8 cellular contexts compared by ENCODE assay signal in the genomic region with DNA sequence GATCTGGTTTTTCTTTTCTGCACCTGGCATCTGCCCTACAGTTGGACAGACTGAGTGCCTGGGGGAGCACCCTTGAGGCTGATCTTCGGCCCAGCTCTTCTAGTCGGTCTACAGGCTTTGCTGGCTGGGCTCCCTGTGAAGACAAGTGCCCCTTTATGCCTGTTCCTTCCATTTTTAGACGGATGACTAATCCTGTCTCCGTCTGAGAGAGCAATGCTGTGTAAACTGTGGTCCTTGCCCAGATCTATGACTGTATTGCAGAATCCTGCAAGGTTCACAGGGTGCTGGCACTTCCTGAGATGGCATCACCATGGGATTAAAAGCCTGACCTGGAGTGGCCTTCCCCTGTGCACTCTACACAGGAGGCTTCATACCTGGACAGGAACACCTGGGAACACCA. TPM values are rescaled to one million over a fixed set of nuclear protein-coding genes. Genes with fewer than 3 reads are reported as not detected.
DNase-seq lines count a peak whose midpoint lies in the region; ATAC-seq and TF ChIP-seq lines count a peak whose summit lies in the region.

No MANE protein-coding gene starts in this region.

- H3K4me1 Mint-ChIP-seq in activated naive CD4-positive, alpha-beta T cell treated with anti-CD3 and anti-CD28 coated beads, Interleukin-2, amount 10 ng/mL, durations not matched to agents 7 days and 5 days: no peaks in the 10 kb centered on the region

- H3K79me2 ChIP-seq in HCT116 (ENCODE audit: insufficient read depth, low read length): no peaks in the 10 kb centered on the region

- 0 out of 4 replicates have a peak, but pooled peaks cover 0 to 3% of the 10 kb centered on the region in 2 experiments for H3K36me3 ChIP-seq in HCT116 (ENCODE audit: control insufficient read depth in 1 of 2, insufficient read depth in 2 of 2, low read length in 2 of 2)
- H3K36me3 ChIP-seq in gastrocnemius medialis: no peaks in the 10 kb centered on the region

- H3K36me3 Mint-ChIP-seq in activated naive CD4-positive, alpha-beta T cell treated with anti-CD3 and anti-CD28 coated beads, Interleukin-2, amount 10 ng/mL, durations not matched to agents 7 days and 5 days: no peaks in the 10 kb centered on the region

- POLR2A ChIA-PET in HCT116 (lab: Charles Lee): interaction anchor here (0.6 to 2.1 kb wide), 7 partner anchors 12 to 112 kb away, joined by 3 to 11 read pairs (median 3); a partner anchor contains a TSS

- peak; percentile 62 for TF ChIP-seq RAD21 in HCT116 (IDR thresholded peaks at IDR 0.05; ENCODE audit: low read depth)

- BruUV-seq in HCT116 (replicated peaks; lab: Mats Ljungman, UMichigan): no TSS peak

- intact Hi-C loops in HCT116 (cut with micrococcal nuclease): loop anchor here (5.0 kb wide), 2 partner anchors 43 to 112 kb away; a partner anchor contains a TSS
- intact Hi-C loops in gastrocnemius medialis (cut with DNase I; ENCODE audit: low total_unique reads): loop anchor here (2.0 to 5.0 kb wide), 2 partner anchors 45 to 178 kb away; no protein-coding TSS in a partner anchor

- in situ Hi-C loops in gastrocnemius medialis (cut with MboI; ENCODE audit: low sequenced_read_pairs in 4 of 4): no loop called here

- H3K27me3 ChIP-seq in HCT116 (ENCODE audit: insufficient read depth, low read length) (no peaks in the 10 kb centered on the region), gastrocnemius medialis (no peaks in the 10 kb centered on the region)

- peaks cover 4% of the 10 kb centered on the region for H3K27me3 Mint-ChIP-seq in activated naive CD4-positive, alpha-beta T cell treated with anti-CD3 and anti-CD28 coated beads, Interleukin-2, amount 10 ng/mL, durations not matched to agents 7 days and 5 days

- no peak overlapping the region for H3K4me3 Mint-ChIP-seq in activated naive CD4-positive, alpha-beta T cell treated with anti-CD3 and anti-CD28 coated beads, Interleukin-2, amount 10 ng/mL, durations not matched to agents 7 days and 5 days

- TF ChIP-seq POLR2A in HCT116 (IDR thresholded peaks at IDR 0.05; ENCODE audit: borderline replicate concordance, extremely low read depth, insufficient read depth, insufficient read length) (no peak), gastrocnemius medialis (IDR thresholded peaks at IDR 0.05) (no peak)

- no peak overlapping the region for H2AFZ ChIP-seq in HCT116 (ENCODE audit: low read depth, low read length, poor library complexity, severe bottlenecking)

- H3K9ac ChIP-seq in HCT116 (ENCODE audit: low read length): peak overlapping the region; percentile 46

- H3K4me1 ChIP-seq in HCT116 (ENCODE audit: control insufficient read depth in 1 of 2, insufficient read depth in 2 of 2, low read length in 2 of 2) (peaks cover 31 to 41% of the 10 kb centered on the region in 2 experiments), gastrocnemius medialis (peaks cover 6 to 8% of the 10 kb centered on the region in 2 donors)

- H3K27ac ChIP-seq in HCT116 (ENCODE audit: low read depth, low read length): peak overlapping the region; percentile 74
- peak overlapping the region; percentile 62 to 70 (median 66) for H3K27ac ChIP-seq in gastrocnemius medialis

- H3K4me2 ChIP-seq in HCT116 (ENCODE audit: low read length): peak overlapping the region; percentile 67

- CTCF ChIA-PET in HCT116 (lab: Charles Lee): interaction anchor here (0.6 kb wide), 1 partner anchor 181 kb away, joined by 3 read pairs; no protein-coding TSS in a partner anchor
- CTCF ChIA-PET in activated naive CD4-positive, alpha-beta T cell treated with anti-CD3 and anti-CD28 coated beads, Interleukin-2, amount 10 ng/mL, durations not matched to agents 7 days and 5 days (lab: Charles Lee): no interaction called here

- H3K4me3 ChIP-seq in HCT116 (replicated peaks in 1 of 2; ENCODE audit: low read depth in 1 of 2, low read length in 2 of 2) (0 out of 4 replicates have a peak overlapping the region, but pooled peaks of 1 of the 2 experiments have one; percentile 5), gastrocnemius medialis (no peak overlapping the region)

- H3K9me3 ChIP-seq in HCT116 (ENCODE audit: control insufficient read depth in 1 of 2, insufficient read depth in 1 of 2, low read depth in 1 of 2, low read length in 2 of 2): no peaks in the 10 kb centered on the region
- no peaks in the 10 kb centered on the region for H3K9me3 ChIP-seq in gastrocnemius medialis

- H3K9me2 ChIP-seq in HCT116 (ENCODE audit: insufficient read depth): no peaks in the 10 kb centered on the region

- H3K9me3 Mint-ChIP-seq in activated naive CD4-positive, alpha-beta T cell treated with anti-CD3 and anti-CD28 coated beads, Interleukin-2, amount 10 ng/mL, durations not matched to agents 7 days and 5 days: peaks cover 5% of the 10 kb centered on the region

- TF ChIP-seq CTCF in HCT116 (IDR thresholded peaks at IDR 0.05 in 2 of 3, conservative IDR thresholded peaks at IDR 0.05 in 1 of 3; ENCODE audit: borderline replicate concordance in 1 of 3, insufficient read depth in 1 of 3, low read depth in 2 of 3, low read length in 2 of 3): no peak
- TF ChIP-seq CTCF in gastrocnemius medialis (IDR thresholded peaks at IDR 0.05 in 4 of 5, conservative IDR thresholded peaks at IDR 0.05 in 1 of 5): no peak
- TF ChIP-seq CTCF in GM10266 (IDR thresholded peaks at IDR 0.05; ENCODE audit: control insufficient read depth, insufficient read depth, low read depth, missing control alignments): no peak

- H3K27ac Mint-ChIP-seq in activated naive CD4-positive, alpha-beta T cell treated with anti-CD3 and anti-CD28 coated beads, Interleukin-2, amount 10 ng/mL, durations not matched to agents 7 days and 5 days: no peak overlapping the region

- RAD21 ChIA-PET in HCT116 (lab: Charles Lee; ENCODE audit: low non-redundant PET in 1 of 2, low total read pairs in 2 of 2, uncharacterized antibody in 2 of 2, unreplicated experiment in 2 of 2): interaction anchor here in 1 of 2 experiments (0.9 kb wide), 1 partner anchor 180 kb away, joined by 3 read pairs; no protein-coding TSS in a partner anchor

- ATAC-seq in HCT116 (peak; percentile 96), SK-N-SH treated with all-trans-retinoic acid at 6 μM for 48 hours (peak; percentile 98), gastrocnemius medialis (peak; percentile 99 to 100), HG02840 (IDR thresholded peaks at IDR 0.05; ENCODE audit: low FRiP score, unreplicated experiment) (no peak)

- H4K20me1 ChIP-seq in HCT116 (ENCODE audit: insufficient read depth): no peaks in the 10 kb centered on the region

- peak; percentile 98 for DNase-seq in HCT116 (ENCODE audit: low read depth, low spot score)
- peak; percentile 96 for DNase-seq in globus pallidus (ENCODE audit: low spot score)
- peak; percentile 61 to 83 for DNase-seq in gastrocnemius medialis
- no peak for DNase-seq in activated naive CD4-positive, alpha-beta T cell treated with anti-CD3 and anti-CD28 coated beads, Interleukin-2, amount 10 ng/mL, durations not matched to agents 7 days and 5 days
- no peak for DNase-seq in GM10266 (ENCODE audit: extremely low spot score)
- no peak for DNase-seq in activated CD4-positive, alpha-beta T cell treated with anti-CD3 and anti-CD28 coated beads for 1 hour

TF ChIP-seq in HCT116, 20 proteins besides CTCF, POLR2A, EP300 and RAD21 (continues in another document):
- TF ChIP-seq EZH2phosphoT487 (IDR thresholded peaks at IDR 0.05; ENCODE audit: borderline replicate concordance) (no peak), SIN3A (IDR thresholded peaks at IDR 0.05; ENCODE audit: low read depth) (peak; percentile 93), CBX3 (IDR thresholded peaks at IDR 0.05; ENCODE audit: low read depth) (peak; percentile 99), CEBPB (IDR thresholded peaks at IDR 0.05; ENCODE audit: low read depth) (peak; percentile 98), EZH2 (IDR thresholded peaks at IDR 0.05) (no peak), SP1 (IDR thresholded peaks at IDR 0.05; ENCODE audit: low read depth) (peak; percentile 99), JUND (IDR thresholded peaks at IDR 0.05) (peak; percentile 99), POLR2AphosphoS5 (IDR thresholded peaks at IDR 0.05; ENCODE audit: low read depth, low read length) (peak; percentile 76)

TF ChIP-seq in SK-N-SH treated with all-trans-retinoic acid at 6 μM for 48 hours, 23 proteins besides CTCF, POLR2A, EP300 and RAD21:
- no peak for TF ChIP-seq ZNF70 (CRISPR knock-in tag; IDR thresholded peaks at IDR 0.05)
- TF ChIP-seq ZFP3 (CRISPR knock-in tag; IDR thresholded peaks at IDR 0.05): 0 out of 2 replicates have a peak, but pooled peaks have one; percentile 22
TF ChIP-seq in SK-N-SH treated with all-trans-retinoic acid at 6 μM for 48 hours: peak in this region for 1.

RNA-seq across cellular contexts. Expression of a gene that starts 47.6 kb away (rescaled TPM):
- total RNA-seq in HCT116 (2021; ENCODE audit: unreplicated experiment) (14.9 TPM), gastrocnemius medialis (10 to 100 TPM in 1 of 4 donors, 1 to 10 TPM in 3; 1.5 to 10.8 (median 5.4) TPM)
- polyA plus RNA-seq in HCT116 (2012): 4.8 and 7.6 TPM in 2 replicates

Comparison
In these comparisons a context has a peak if more than half of its experiments do, and no peak if none do; other contexts are left out.
1. DNase-seq: peak in HCT116 (single experiment), globus pallidus (single experiment) and gastrocnemius medialis (2 of 2); none in activated naive CD4-positive, alpha-beta T cell treated with anti-CD3 and anti-CD28 coated beads, Interleukin-2, amount 10 ng/mL, durations not matched to agents 7 days and 5 days (single experiment), GM10266 (single experiment) and activated CD4-positive, alpha-beta T cell treated with anti-CD3 and anti-CD28 coated beads for 1 hour (single experiment).